In the genomic region with DNA sequence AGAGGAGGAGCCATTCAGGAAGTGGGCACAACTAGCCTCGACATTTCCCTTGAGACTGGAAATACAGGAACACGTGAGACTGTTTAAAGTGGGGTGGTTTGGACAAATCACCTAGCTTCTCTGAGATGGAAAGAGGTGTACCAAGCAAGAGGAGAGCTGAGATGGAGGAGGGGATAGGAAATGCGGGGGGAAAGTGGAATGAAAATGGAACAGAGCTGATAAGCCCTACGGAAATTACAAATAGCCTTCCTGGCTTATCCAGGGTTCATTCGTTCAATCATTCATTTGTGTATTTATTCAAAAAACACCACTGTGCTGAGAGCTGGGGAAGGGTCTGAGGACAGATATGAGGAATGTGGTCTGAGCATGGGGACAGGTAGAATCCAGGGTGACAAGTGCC, we compare ENCODE assay signal across 5 cellular contexts.
"Had no signal": no experiment of that assay in that cellular context is flagged by ENCODE, and none has a peak within 500 bp of the region (broad histone marks: within the 10 kb centered on the region; RNA-seq: fewer than 3 reads in every experiment).

No MANE protein-coding gene starts in this region.

- H3K4me3 Mint-ChIP-seq: GM23338, H9 had no signal

- H3K27ac Mint-ChIP-seq: GM23338 had no signal

- ATAC-seq: GM23338, K562 had no signal

- DNase-seq: H9, HCEC 1CT, IMR-90 had no signal

- H3K9me3 Mint-ChIP-seq: GM23338, H9 had no signal
